Comparison of ENCODE assay signal across 8 cellular contexts in genomic region chr15:40405501-40406381, GRCh38. TPM values are rescaled to one million over a fixed set of nuclear protein-coding genes. Genes with fewer than 3 reads are reported as not detected.
A peak's percentile ranks its signal among the peaks of the same experiment; 100 is the strongest.
DNase-seq lines count a peak whose midpoint lies in the region; ATAC-seq, FAIRE-seq and TF ChIP-seq lines count a peak whose summit lies in the region.

TSS of gene IVD (plus strand) at chr15:40405795. CDS start at chr15:40405828, 33 bp downstream.

- peaks cover 18% of the 10 kb centered on the region for H3K4me1 ChIP-seq in upper lobe of right lung

- H3K9me3 Mint-ChIP-seq in T-helper 1 cell treated with Interleukin-12 subunit alpha and Interleukin-12 subunit beta and Interleukin-4 antibody, amounts not matched to agents 30 μg/mL and 1 μg/mL, for 36 hours = no peaks in the 10 kb centered on the region

- H3K27me3 Mint-ChIP-seq in T-helper 1 cell treated with Interleukin-12 subunit alpha and Interleukin-12 subunit beta and Interleukin-4 antibody, amounts not matched to agents 30 μg/mL and 1 μg/mL, for 36 hours (ENCODE audit: low read depth) = no peaks in the 10 kb centered on the region

- H3K27ac ChIP-seq in upper lobe of right lung = peak within 1 kb of the TSS; percentile 86

- DNase-seq in GM12892 (ENCODE audit: insufficient read length) (peak; percentile 98), NCI-H1694 (lab: John Stamatoyannopoulos, UW) (peak; percentile 85), amniotic stem cell (lab: John Stamatoyannopoulos, UW) (peak; percentile 89), left cardiac atrium (peak; percentile 97), posterior vena cava (ENCODE audit: low spot score) (peak; percentile 98), upper lobe of right lung (peak; percentile 98)

- no peak for TF ChIP-seq CTCF in upper lobe of right lung (IDR thresholded peaks at IDR 0.05)

- no peaks in the 10 kb centered on the region for H3K27me3 ChIP-seq in upper lobe of right lung

- H3K36me3 ChIP-seq in upper lobe of right lung = peaks cover 25% of the 10 kb centered on the region

- FAIRE-seq in GM12892 (lab: Jason Lieb, UNC) = peak; percentile 100

- no peaks in the 10 kb centered on the region for H3K9me3 ChIP-seq in upper lobe of right lung

- intact Hi-C loops in left cardiac atrium (cut with DNase I) (no loop called here), posterior vena cava (cut with DNase I) (no loop called here), upper lobe of right lung (cut with DNase I) (no loop called here)

- peak; percentile 86 for TF ChIP-seq POLR2A in GM12892 (IDR thresholded peaks at IDR 0.05; ENCODE audit: low read depth, low read length)

- peak; percentile 69 for ATAC-seq in HG02870 (IDR thresholded peaks at IDR 0.05; ENCODE audit: unreplicated experiment)
- ATAC-seq in left cardiac atrium = peak; percentile 100
- ATAC-seq in upper lobe of right lung = peak; percentile 100

- H3K36me3 Mint-ChIP-seq in T-helper 1 cell treated with Interleukin-12 subunit alpha and Interleukin-12 subunit beta and Interleukin-4 antibody, amounts not matched to agents 30 μg/mL and 1 μg/mL, for 36 hours (ENCODE audit: low read depth) = peaks cover 12% of the 10 kb centered on the region

- H3K4me3 Mint-ChIP-seq in T-helper 1 cell treated with Interleukin-12 subunit alpha and Interleukin-12 subunit beta and Interleukin-4 antibody, amounts not matched to agents 30 μg/mL and 1 μg/mL, for 36 hours = peak within 1 kb of the TSS; percentile 87

- H3K4me3 ChIP-seq in upper lobe of right lung = peak within 1 kb of the TSS; percentile 93

- peak within 1 kb of the TSS; percentile 70 for H3K27ac Mint-ChIP-seq in T-helper 1 cell treated with Interleukin-12 subunit alpha and Interleukin-12 subunit beta and Interleukin-4 antibody, amounts not matched to agents 30 μg/mL and 1 μg/mL, for 36 hours

- peaks cover 37% of the 10 kb centered on the region for H3K4me1 Mint-ChIP-seq in T-helper 1 cell treated with Interleukin-12 subunit alpha and Interleukin-12 subunit beta and Interleukin-4 antibody, amounts not matched to agents 30 μg/mL and 1 μg/mL, for 36 hours (ENCODE audit: low read depth)

RNA-seq across cellular contexts. Expression of gene IVD, which starts in this region (rescaled TPM):
- 29.4 TPM for polyA plus RNA-seq in GM12892 (2012; ENCODE audit: missing spikeins)
- total RNA-seq in left cardiac atrium = 10 to 100 TPM; 58.4 to 63.4 TPM
- total RNA-seq in posterior vena cava = 10 to 100 TPM; 24.3 to 38.9 TPM
- total RNA-seq in upper lobe of right lung = 115 TPM

Comparison
In these comparisons a context has a peak if more than half of its experiments do, and no peak if none do; other contexts are left out.
1. Peak in every context shown above with its lines: DNase-seq, ATAC-seq, H3K4me3 ChIP-seq and H3K27ac ChIP-seq.